ENCODE assay signal across 27 cellular contexts in the genomic region with DNA sequence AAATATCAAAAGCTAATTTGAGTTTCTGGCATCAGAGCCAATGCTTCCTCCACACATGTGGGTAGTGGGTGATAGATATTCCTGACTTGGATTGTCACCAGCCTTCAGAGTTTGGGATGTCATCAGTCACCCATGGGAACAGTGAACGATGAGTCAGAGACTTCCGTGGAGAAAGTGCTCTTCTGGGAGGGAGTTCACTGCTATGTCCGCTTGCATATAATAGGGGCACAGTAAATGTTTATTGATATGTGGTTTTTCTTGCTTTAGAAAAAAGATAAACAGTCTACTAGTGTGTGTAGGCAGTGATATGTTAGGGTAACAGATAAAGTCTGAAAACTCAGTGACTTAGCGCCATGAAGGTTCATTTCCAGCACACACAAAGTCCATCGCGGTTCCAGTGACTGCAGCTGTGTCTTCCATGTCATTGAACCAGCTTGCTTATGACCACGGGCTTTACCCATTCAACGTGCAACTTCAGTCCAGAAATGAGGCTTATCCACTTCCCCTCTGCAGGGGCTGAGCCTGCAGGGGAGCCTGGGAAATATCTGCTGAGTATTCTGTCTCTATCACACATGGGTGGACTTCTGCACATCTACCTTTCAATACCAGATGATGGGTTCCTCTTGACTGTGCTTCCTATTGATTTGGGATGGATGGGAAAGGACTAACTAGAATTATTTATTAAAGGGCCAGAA.
DNase-seq lines count a peak whose midpoint lies in the region; ATAC-seq, FAIRE-seq and TF ChIP-seq lines count a peak whose summit lies in the region.
"Had no signal": no experiment of that assay in that cellular context is flagged by ENCODE, and none has a peak within 500 bp of the region (broad histone marks: within the 10 kb centered on the region; RNA-seq: fewer than 3 reads in every experiment).

No MANE protein-coding gene starts in this region.

- dilution Hi-C loops in IMR-90 (cut with HindIII; ENCODE audit: low sequenced_read_pairs, unreplicated experiment) = no loop called here

- TF ChIP-seq RAD21 in IMR-90 (IDR thresholded peaks at IDR 0.05; ENCODE audit: low read length) = no peak

- no peak overlapping the region for H3K56ac ChIP-seq in IMR-90 (ENCODE audit: extremely low read depth, insufficient read depth, low read length)

- no peak overlapping the region for H2BK120ac ChIP-seq in IMR-90 (ENCODE audit: low read depth, low read length)

- intact Hi-C loops in IMR-90 (cut with micrococcal nuclease) = no loop called here
- intact Hi-C loops in pancreas (cut with DNase I) = no loop called here

- TF ChIP-seq CTCF in IMR-90 (conservative IDR thresholded peaks at IDR 0.05; ENCODE audit: low read depth, low read length) (no peak), pancreas (IDR thresholded peaks at IDR 0.05) (no peak), neural progenitor cell (IDR thresholded peaks at IDR 0.05) (no peak)

- H3K27me3 Mint-ChIP-seq in CD8-positive, alpha-beta memory T cell = peaks cover 13 to 48% of the 10 kb centered on the region in 2 donors
- peaks cover 11% of the 10 kb centered on the region for H3K27me3 Mint-ChIP-seq in neural progenitor cell (ENCODE audit: insufficient read depth, low read depth)

- no peaks in the 10 kb centered on the region for H3K4me1 Mint-ChIP-seq in CD8-positive, alpha-beta memory T cell
- peaks cover 4% of the 10 kb centered on the region for H3K4me1 Mint-ChIP-seq in neural progenitor cell
- H3K4me1 Mint-ChIP-seq: activated CD8-positive, alpha-beta memory T cell treated with anti-CD3 and anti-CD28 coated beads, Interleukin-2, amount 10 ng/mL, durations not matched to agents 7 days and 5 days; activated naive CD4-positive, alpha-beta T cell treated with anti-CD3 and anti-CD28 coated beads, Interleukin-2, amount 50 U/mL, for 24 hours; stimulated activated memory B cell treated with anti-CD40 and anti-IgM and Interleukin-4, amounts not matched to agents 10 μg/mL and 1 μg/mL and 100 μg/mL, for 72 hours had no signal

- H3K18ac ChIP-seq in IMR-90 (ENCODE audit: low read depth, low read length) = no peak overlapping the region

- H3K4me2 ChIP-seq in IMR-90 (ENCODE audit: low read depth, low read length) = peak overlapping the region; percentile 30
- no peak overlapping the region for H3K4me2 ChIP-seq in neural progenitor cell

- H2BK15ac ChIP-seq in IMR-90 (ENCODE audit: low read depth, low read length) = no peak overlapping the region

- H3K27me3 ChIP-seq in IMR-90 (ENCODE audit: control insufficient read depth, insufficient read depth, low read length) (peaks cover 58% of the 10 kb centered on the region), pancreas (peaks cover 0 to 4% (median 0%) of the 10 kb centered on the region in 4 donors), neural progenitor cell (peaks cover 14% of the 10 kb centered on the region)
- H3K27me3 ChIP-seq in CD8-positive, alpha-beta memory T cell (ENCODE audit: insufficient read depth, low read length, poor library complexity, severe bottlenecking) = no peaks in the 10 kb centered on the region
- H3K27me3 ChIP-seq: testis had no signal

- peak; percentile 90 for ATAC-seq in IMR-90 (ENCODE audit: low read depth)
- no peak for ATAC-seq in pancreas
- ATAC-seq in GM18519 (IDR thresholded peaks at IDR 0.05; ENCODE audit: low FRiP score, unreplicated experiment) = no peak
- ATAC-seq: activated CD8-positive, alpha-beta memory T cell treated with anti-CD3 and anti-CD28 coated beads, Interleukin-2, amount 10 ng/mL, durations not matched to agents 7 days and 5 days; foreskin keratinocyte; stimulated activated memory B cell treated with anti-CD40 and anti-IgM and Interleukin-4, amounts not matched to agents 10 μg/mL and 1 μg/mL and 100 μg/mL, for 72 hours had no signal

- no peak overlapping the region for H2AK5ac ChIP-seq in IMR-90 (ENCODE audit: low read depth, low read length)

- POLR2A ChIA-PET in IMR-90 (lab: Charles Lee; ENCODE audit: unreplicated experiment) = no interaction called here
- POLR2A ChIA-PET in CD8-positive, alpha-beta memory T cell (lab: Charles Lee) = no interaction called here

- no peaks in the 10 kb centered on the region for H3K9me3 Mint-ChIP-seq in CD8-positive, alpha-beta memory T cell
- no peaks in the 10 kb centered on the region for H3K9me3 Mint-ChIP-seq in neural progenitor cell
- H3K9me3 Mint-ChIP-seq: activated naive CD4-positive, alpha-beta T cell treated with anti-CD3 and anti-CD28 coated beads, Interleukin-2, amount 50 U/mL, for 24 hours; CD4-positive, alpha-beta T cell; stimulated activated memory B cell treated with anti-CD40 and anti-IgM and Interleukin-4, amounts not matched to agents 10 μg/mL and 1 μg/mL and 100 μg/mL, for 72 hours had no signal

- CTCF ChIA-PET in IMR-90 (lab: Yijun Ruan, JAX) = interaction anchor here (0.6 to 0.7 kb wide), 2 partner anchors 11 to 16 kb away, joined by 3 to 4 read pairs; no protein-coding TSS in a partner anchor
- CTCF ChIA-PET in CD8-positive, alpha-beta memory T cell (lab: Charles Lee) = no interaction called here

- H3F3A ChIP-seq in neural progenitor cell (ENCODE audit: low read depth) = no peaks in the 10 kb centered on the region

- TF ChIP-seq POLR2A in IMR-90 (IDR thresholded peaks at IDR 0.05; ENCODE audit: low read depth, low read length) = no peak

- no TSS peak for BruUV-seq in IMR-90 (replicated peaks; lab: Mats Ljungman, UMichigan)

- no peak overlapping the region for H3K27ac Mint-ChIP-seq in CD8-positive, alpha-beta memory T cell
- H3K27ac Mint-ChIP-seq in neural progenitor cell = no peak overlapping the region
- H3K27ac Mint-ChIP-seq: activated CD8-positive, alpha-beta memory T cell treated with anti-CD3 and anti-CD28 coated beads, Interleukin-2, amount 10 ng/mL, durations not matched to agents 7 days and 5 days; activated naive CD4-positive, alpha-beta T cell treated with anti-CD3 and anti-CD28 coated beads, Interleukin-2, amount 50 U/mL, for 24 hours; CD4-positive, alpha-beta T cell; stimulated activated memory B cell treated with anti-CD40 and anti-IgM and Interleukin-4, amounts not matched to agents 10 μg/mL and 1 μg/mL and 100 μg/mL, for 72 hours had no signal

- H3K4me3 ChIP-seq in IMR-90 (ENCODE audit: insufficient read depth, low read depth, low read length) = no peak overlapping the region
- H3K4me3 ChIP-seq in CD8-positive, alpha-beta memory T cell (ENCODE audit: low read length) = no peak overlapping the region
- no peak overlapping the region for H3K4me3 ChIP-seq in pancreas
- no peak overlapping the region for H3K4me3 ChIP-seq in neural progenitor cell
- H3K4me3 ChIP-seq: testis had no signal

- H3K9me1 ChIP-seq in IMR-90 (ENCODE audit: insufficient read depth, low read length) = no peaks in the 10 kb centered on the region

- no peak overlapping the region for H3K4ac ChIP-seq in IMR-90 (ENCODE audit: low read depth, low read length)

- no peak for FAIRE-seq in pancreas (lab: Jason Lieb, UNC)
- FAIRE-seq: H54, islet of Langerhans, small intestine had no signal

- H3K9ac ChIP-seq in IMR-90 (ENCODE audit: low read depth, low read length) (no peak overlapping the region), neural progenitor cell (no peak overlapping the region)

- H2AFZ ChIP-seq in IMR-90 (replicated peaks; ENCODE audit: low read length, poor library complexity) (no peak overlapping the region), neural progenitor cell (replicated peaks) (no peak overlapping the region)

- H4K20me1 ChIP-seq in IMR-90 (ENCODE audit: insufficient read depth, low read length) (no peaks in the 10 kb centered on the region), neural progenitor cell (ENCODE audit: low read depth) (no peaks in the 10 kb centered on the region)

- no peaks in the 10 kb centered on the region for H3K79me1 ChIP-seq in IMR-90 (ENCODE audit: low read depth in 1 of 2, low read length in 2 of 2)

- H3K27ac ChIP-seq in IMR-90 (ENCODE audit: insufficient read depth, low read length) (no peak overlapping the region), pancreas (no peak overlapping the region), neural progenitor cell (no peak overlapping the region)
- no peak overlapping the region for H3K27ac ChIP-seq in CD8-positive, alpha-beta memory T cell (ENCODE audit: low read depth, low read length)
- H3K27ac ChIP-seq: foreskin keratinocyte, testis had no signal

- no peak overlapping the region for H4K91ac ChIP-seq in IMR-90 (ENCODE audit: insufficient read depth, low read depth, low read length)

- WGBS in IMR-90 (ENCODE audit: extremely low coverage in 2 of 2, insufficient read length in 1 of 2), 2 experiments = 61% methylated on average over 4 of the region's 8 CpGs; no CpG with 5 or more reads in 1 of the 2 experiments
- WGBS in pancreas, 2 donors = 64 to 69% methylated on average over 8 of the region's 8 CpGs

- no peak overlapping the region for H3K4me3 Mint-ChIP-seq in CD8-positive, alpha-beta memory T cell
- H3K4me3 Mint-ChIP-seq in neural progenitor cell = no peak overlapping the region
- H3K4me3 Mint-ChIP-seq: activated CD8-positive, alpha-beta memory T cell treated with anti-CD3 and anti-CD28 coated beads, Interleukin-2, amount 10 ng/mL, durations not matched to agents 7 days and 5 days; activated naive CD4-positive, alpha-beta T cell treated with anti-CD3 and anti-CD28 coated beads, Interleukin-2, amount 50 U/mL, for 24 hours; CD4-positive, alpha-beta T cell; stimulated activated memory B cell treated with anti-CD40 and anti-IgM and Interleukin-4, amounts not matched to agents 10 μg/mL and 1 μg/mL and 100 μg/mL, for 72 hours had no signal

- in situ Hi-C loops in IMR-90 (cut with MboI; ENCODE audit: low sequenced_read_pairs) = no loop called here

- H2BK5ac ChIP-seq in IMR-90 (ENCODE audit: low read depth, low read length, poor library complexity, severe bottlenecking) = no peak overlapping the region

- H4K5ac ChIP-seq in IMR-90 (ENCODE audit: low read depth, low read length) = no peak overlapping the region

- H2AK9ac ChIP-seq in IMR-90 (replicated peaks; ENCODE audit: low read depth, low read length, poor library complexity) = no peak overlapping the region

- H3K36me3 Mint-ChIP-seq in CD8-positive, alpha-beta memory T cell = no peaks in the 10 kb centered on the region
- no peaks in the 10 kb centered on the region for H3K36me3 Mint-ChIP-seq in neural progenitor cell
- H3K36me3 Mint-ChIP-seq: activated CD8-positive, alpha-beta memory T cell treated with anti-CD3 and anti-CD28 coated beads, Interleukin-2, amount 10 ng/mL, durations not matched to agents 7 days and 5 days; stimulated activated memory B cell treated with anti-CD40 and anti-IgM and Interleukin-4, amounts not matched to agents 10 μg/mL and 1 μg/mL and 100 μg/mL, for 72 hours had no signal

- H3K23ac ChIP-seq in IMR-90 (ENCODE audit: low read depth, low read length) = no peak overlapping the region

- H3K4me1 ChIP-seq in IMR-90 (ENCODE audit: control insufficient read depth, insufficient read depth, low read length) (peaks cover 3% of the 10 kb centered on the region; the same call in 1 of the 2 replicates), pancreas (no peaks in the 10 kb centered on the region), neural progenitor cell (peaks cover 5% of the 10 kb centered on the region)
- H3K4me1 ChIP-seq in CD8-positive, alpha-beta memory T cell (ENCODE audit: insufficient read depth, low read length) = no peaks in the 10 kb centered on the region
- H3K4me1 ChIP-seq: foreskin keratinocyte, testis had no signal

- DNase-seq in COLO829 (ENCODE audit: low spot score) (peak; percentile 32), IMR-90 (peak; percentile 65), astrocyte of the hippocampus (ENCODE audit: low read depth, low spot score) (peak; percentile 2), myocyte (ENCODE audit: low read depth) (peak; percentile 20), pancreas (no peak), neural progenitor cell (ENCODE audit: low spot score) (no peak)
- DNase-seq in CD8-positive, alpha-beta memory T cell = no peak
- DNase-seq: activated CD4-positive, alpha-beta T cell treated with anti-CD3 and anti-CD28 coated beads for 48 hours; activated CD8-positive, alpha-beta memory T cell treated with anti-CD3 and anti-CD28 coated beads, Interleukin-2, amount 10 ng/mL, durations not matched to agents 7 days and 5 days; aorta; CD4-positive, alpha-beta T cell; central memory CD4-positive, alpha-beta T cell; foreskin keratinocyte; hippocampal formation; NCI-H1048; NCI-H187 treated with DMSO at 0.1 percent for 48 hours; NCI-H345; NCI-H82; SHP77 treated with DMSO at 0.1 percent for 48 hours; small intestine; T-helper 1 cell; testis had no signal

- no peak overlapping the region for H2BK20ac ChIP-seq in IMR-90 (ENCODE audit: low read depth, low read length)

- H3K79me2 ChIP-seq in neural progenitor cell (ENCODE audit: low read depth) = no peaks in the 10 kb centered on the region

- H4K8ac ChIP-seq in IMR-90 (ENCODE audit: low read depth in 2 of 2, low read length in 2 of 2) = no peak overlapping the region

- H3K36me3 ChIP-seq in IMR-90 (ENCODE audit: control insufficient read depth, insufficient read depth, low read length) (no peaks in the 10 kb centered on the region), pancreas (no peaks in the 10 kb centered on the region), neural progenitor cell (no peaks in the 10 kb centered on the region)
- H3K36me3 ChIP-seq in CD8-positive, alpha-beta memory T cell (ENCODE audit: insufficient read depth, low read length) = no peaks in the 10 kb centered on the region

- H3K9me3 ChIP-seq in IMR-90 (ENCODE audit: control insufficient read depth, insufficient read depth, low read length) (no peaks in the 10 kb centered on the region), pancreas (no peaks in the 10 kb centered on the region), neural progenitor cell (ENCODE audit: low read depth) (no peaks in the 10 kb centered on the region)
- no peaks in the 10 kb centered on the region for H3K9me3 ChIP-seq in CD8-positive, alpha-beta memory T cell (ENCODE audit: low read length)
- H3K9me3 ChIP-seq: testis had no signal

- no peak overlapping the region for H3K14ac ChIP-seq in IMR-90 (replicated peaks; ENCODE audit: low read depth, low read length)

Comparison
In these comparisons a context has a peak if more than half of its experiments do, and no peak if none do; other contexts are left out.
1. DNase-seq: peak in COLO829 (single experiment), IMR-90 (single experiment), astrocyte of the hippocampus (single experiment) and myocyte (single experiment); none in CD8-positive, alpha-beta memory T cell (0 of 5), pancreas (0 of 6) and neural progenitor cell (single experiment).